ENCODE assay signal across 8 cellular contexts in genomic region chr1:223133824-223134435, GRCh38. TPM values are rescaled to one million over a fixed set of nuclear protein-coding genes. Genes with fewer than 3 reads are reported as not detected.
A peak's percentile ranks its signal among the peaks of the same experiment; 100 is the strongest.
DNase-seq lines count a peak whose midpoint lies in the region; ATAC-seq and TF ChIP-seq lines count a peak whose summit lies in the region.

No MANE protein-coding gene starts in this region.

- peak overlapping the region; percentile 63 for H3K27ac ChIP-seq in RWPE1

- POLR2A ChIA-PET in RWPE1 (lab: Yijun Ruan, JAX; ENCODE audit: low non-redundant PET), result no interaction called here

- peak; percentile 67 for DNase-seq in DMS 273 treated with DMSO at 0.1 percent for 48 hours (lab: John Stamatoyannopoulos, UW)
- DNase-seq in Kasumi-1 (lab: John Stamatoyannopoulos, UW), result peak; percentile 72 to 75
- DNase-seq in RWPE1 (ENCODE audit: low spot score), result peak; percentile 91
- peak; percentile 76 for DNase-seq in fibroblast of peridontal ligament (ENCODE audit: extremely low read depth)
- DNase-seq in stimulated activated naive CD4-positive, alpha-beta T cell (lab: John Stamatoyannopoulos, UW), result peak; percentile 45 to 83 (median 70)

- no peaks in the 10 kb centered on the region for H3K9me3 Mint-ChIP-seq in activated T-helper 17 cell treated with anti-CD3 and anti-CD28 coated beads, Interleukin-2, amount 50 U/mL, for 72 hours
- H3K9me3 Mint-ChIP-seq in nephron, result no peaks in the 10 kb centered on the region

- H3K27ac Mint-ChIP-seq in activated T-helper 17 cell treated with anti-CD3 and anti-CD28 coated beads, Interleukin-2, amount 50 U/mL, for 72 hours, result no peak overlapping the region
- H3K27ac Mint-ChIP-seq in nephron, result peak overlapping the region; percentile 38 to 96 (median 62)

- peak; percentile 43 for TF ChIP-seq CTCF in RWPE1 (conservative IDR thresholded peaks at IDR 0.05; ENCODE audit: low read depth)
- TF ChIP-seq CTCF in nephron (IDR thresholded peaks at IDR 0.05; ENCODE audit: unreplicated experiment in 3 of 3), result peak in 2 of 3 experiments; percentile 90 to 95

- H3K4me1 Mint-ChIP-seq in activated T-helper 17 cell treated with anti-CD3 and anti-CD28 coated beads, Interleukin-2, amount 50 U/mL, for 72 hours, result peaks cover 10% of the 10 kb centered on the region
- H3K4me1 Mint-ChIP-seq in nephron, result peaks cover 44% of the 10 kb centered on the region

- peak overlapping the region; percentile 51 for H3K4me3 Mint-ChIP-seq in activated T-helper 17 cell treated with anti-CD3 and anti-CD28 coated beads, Interleukin-2, amount 50 U/mL, for 72 hours
- H3K4me3 Mint-ChIP-seq in nephron, result peak overlapping the region; percentile 73 to 80 (median 77)

- CTCF ChIA-PET in RWPE1 (lab: Yijun Ruan, JAX), result interaction anchor here (0.5 to 2.5 kb wide), 25 partner anchors 10 to 550 kb away, joined by 3 to 22 read pairs (median 3); partner anchors contain the start of genes SUSD4 and TLR5

- ATAC-seq in GM21825 (IDR thresholded peaks at IDR 0.05; ENCODE audit: unreplicated experiment), result peak; percentile 90
- peak; percentile 85 for ATAC-seq in activated T-helper 17 cell treated with anti-CD3 and anti-CD28 coated beads, Interleukin-2, amount 50 U/mL, for 72 hours (replicated peaks)

- no peaks in the 10 kb centered on the region for H3K36me3 Mint-ChIP-seq in activated T-helper 17 cell treated with anti-CD3 and anti-CD28 coated beads, Interleukin-2, amount 50 U/mL, for 72 hours (ENCODE audit: low read depth)
- no peaks in the 10 kb centered on the region for H3K36me3 Mint-ChIP-seq in nephron (ENCODE audit: low read depth)

- H3K27me3 Mint-ChIP-seq in activated T-helper 17 cell treated with anti-CD3 and anti-CD28 coated beads, Interleukin-2, amount 50 U/mL, for 72 hours, result peaks cover 4% of the 10 kb centered on the region
- H3K27me3 Mint-ChIP-seq in nephron (ENCODE audit: low read depth), result peaks cover 80% of the 10 kb centered on the region

RNA-seq across cellular contexts. Expression of gene TLR5, which starts 9.1 kb away (rescaled TPM):
- total RNA-seq in activated T-helper 17 cell treated with anti-CD3 and anti-CD28 coated beads, Interleukin-2, amount 50 U/mL, for 72 hours, result under 1 TPM in 1 of 2 donors, not detected in 1; 0.34 TPM

Comparison
In these comparisons a context has a peak if more than half of its experiments do, and no peak if none do; other contexts are left out.
1. Peak in every context shown above with its lines: DNase-seq, ATAC-seq and H3K27ac ChIP-seq.